18 cellular contexts compared by ENCODE assay signal in the genomic region with DNA sequence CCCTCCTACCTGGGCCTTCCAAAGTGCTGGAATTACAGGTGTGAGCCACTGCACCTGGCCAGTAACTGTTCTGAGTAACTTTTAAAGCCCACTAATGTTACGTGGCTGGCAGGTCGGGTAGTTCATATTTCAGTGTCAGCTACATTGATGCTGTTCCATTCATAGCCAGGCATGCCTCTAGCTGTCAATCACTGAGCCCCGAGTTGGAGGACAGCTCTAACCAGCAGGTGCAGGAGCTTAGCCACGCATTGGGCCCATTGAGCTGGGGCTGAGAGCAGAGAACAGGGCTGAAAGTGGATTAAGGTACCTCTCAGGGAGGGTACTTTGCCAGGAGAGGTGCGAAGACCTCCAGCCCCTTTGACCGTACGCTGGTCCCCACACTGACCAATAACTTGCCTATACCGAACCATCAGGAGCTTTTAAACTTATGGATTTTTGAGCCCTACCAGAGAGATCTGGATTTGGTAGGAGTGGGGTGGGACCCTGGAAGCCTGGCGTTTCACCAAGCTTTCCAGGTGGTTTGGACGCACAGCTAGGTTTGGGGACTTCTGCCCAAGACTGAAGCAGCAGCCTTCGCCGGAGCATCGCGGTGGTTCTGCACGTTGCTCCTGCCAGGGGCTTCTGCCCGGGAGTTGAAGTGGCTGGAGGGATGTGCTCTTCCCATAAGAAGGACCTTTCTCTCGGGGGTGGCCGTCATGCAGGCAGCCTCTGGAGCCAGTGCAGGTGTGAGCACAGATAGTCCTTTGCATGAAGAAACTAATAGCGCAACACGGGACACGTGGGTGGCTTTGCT.
"Had no signal": no experiment of that assay in that cellular context is flagged by ENCODE, and none has a peak within 500 bp of the region (broad histone marks: within the 10 kb centered on the region; RNA-seq: fewer than 3 reads in every experiment).

No MANE protein-coding gene starts in this region.

- DNase-seq: activated CD4-positive, CD25-positive, alpha-beta regulatory T cell; activated CD8-positive, alpha-beta memory T cell treated with anti-CD3 and anti-CD28 coated beads for 24 hours; activated naive CD4-positive, alpha-beta T cell; activated T-cell treated with anti-CD3 and anti-CD28 coated beads for 4 hours; aorta; effector memory CD4-positive, alpha-beta T cell; foreskin melanocyte; left ventricle myocardium superior; mesendoderm; natural killer cell; right cardiac atrium; stimulated activated CD4-positive, alpha-beta T cell treated with anti-CD3 and anti-CD28 coated beads, Interleukin-4, amount 100 ng/mL, for 4 hours; stimulated activated CD8-positive, alpha-beta memory T cell treated with anti-CD3 and anti-CD28 coated beads, Interleukin-4, amount 100 ng/mL, for 48 hours; stimulated activated naive CD8-positive, alpha-beta T cell treated with anti-CD3 and anti-CD28 coated beads, Interleukin-15, Interleukin-2, amounts not matched to agents 100 U/mL and 50 U/mL, for 24 hours had no signal

- H3K4me2 ChIP-seq: smooth muscle cell had no signal

- H3K9me3 Mint-ChIP-seq: activated CD4-positive, alpha-beta T cell treated with anti-CD3 and anti-CD28 coated beads, Interleukin-2, amount 10 ng/mL, durations not matched to agents 24 days and 14 days; natural killer cell had no signal

- ATAC-seq: left ventricle myocardium superior; natural killer cell; stimulated activated naive CD8-positive, alpha-beta T cell treated with anti-CD3 and anti-CD28 coated beads, Interleukin-15, Interleukin-2, amounts not matched to agents 100 U/mL and 50 U/mL, for 24 hours had no signal

- H3K9me3 ChIP-seq: neutrophil had no signal

- H3K27ac Mint-ChIP-seq: activated CD4-positive, alpha-beta T cell treated with anti-CD3 and anti-CD28 coated beads, Interleukin-2, amount 10 ng/mL, durations not matched to agents 24 days and 14 days; natural killer cell; progenitor cell of endocrine pancreas had no signal

- H3K4me3 Mint-ChIP-seq: natural killer cell had no signal

- H3K4me1 Mint-ChIP-seq: natural killer cell had no signal

- H3K27me3 Mint-ChIP-seq: activated CD4-positive, alpha-beta T cell treated with anti-CD3 and anti-CD28 coated beads, Interleukin-2, amount 10 ng/mL, durations not matched to agents 24 days and 14 days; progenitor cell of endocrine pancreas had no signal

- H3K4me3 ChIP-seq: smooth muscle cell had no signal

- H3K27me3 ChIP-seq: neutrophil had no signal
